Comparison of ENCODE assay signal across 30 cellular contexts in genomic region chr1:111351700-111352099, GRCh38.
"Had no signal": no experiment of that assay in that cellular context is flagged by ENCODE, and none has a peak within 500 bp of the region (broad histone marks: within the 10 kb centered on the region; RNA-seq: fewer than 3 reads in every experiment).

No MANE protein-coding gene starts in this region.

- H3K27ac Mint-ChIP-seq: endodermal cell; mesothelial cell of epicardium; naive thymus-derived CD8-positive, alpha-beta T cell had no signal

- H3K9me3 Mint-ChIP-seq: effector memory CD8-positive, alpha-beta T cell; endodermal cell; naive thymus-derived CD8-positive, alpha-beta T cell had no signal

- H3K27me3 Mint-ChIP-seq: effector memory CD8-positive, alpha-beta T cell; naive thymus-derived CD8-positive, alpha-beta T cell had no signal

- DNase-seq: dermis blood vessel endothelial cell; dorsolateral prefrontal cortex; effector CD8-positive, alpha-beta T cell; effector memory CD8-positive, alpha-beta T cell; endodermal cell; erythroblast; esophagus squamous epithelium; foreskin fibroblast; foreskin melanocyte; gastrocnemius medialis; glutamatergic neuron; head of caudate nucleus; heart right ventricle; hypothalamus; left cardiac atrium; left lung; left ventricle myocardium superior; lower lobe of right lung; mesenchymal stem cell; mucosa of descending colon; naive B cell; naive thymus-derived CD8-positive, alpha-beta T cell had no signal

- H3K36me3 ChIP-seq: esophagus squamous epithelium, gastrocnemius medialis, heart right ventricle, left lung, lower lobe of right lung had no signal

- FAIRE-seq: colon, endometrium, islet of Langerhans, keratinocyte had no signal

- H3K9me3 ChIP-seq: esophagus squamous epithelium, gastrocnemius medialis, heart right ventricle, left lung, lower lobe of right lung, mucosa of descending colon had no signal

- H3K27me3 ChIP-seq: dorsolateral prefrontal cortex, esophagus squamous epithelium, gastrocnemius medialis, heart right ventricle, left lung had no signal

- H3K4me1 ChIP-seq: gastrocnemius medialis had no signal

- ATAC-seq: effector memory CD8-positive, alpha-beta T cell; esophagus mucosa; gastrocnemius medialis; heart right ventricle; left cardiac atrium; left lung; left ventricle myocardium superior; lower lobe of right lung; mucosa of descending colon; naive thymus-derived CD8-positive, alpha-beta T cell had no signal

- H3K27ac ChIP-seq: coronary artery, dorsolateral prefrontal cortex, epithelial cell of prostate, esophagus squamous epithelium, gastrocnemius medialis, heart right ventricle, left lung, lower lobe of right lung had no signal

- H3K36me3 Mint-ChIP-seq: mesothelial cell of epicardium, naive B cell had no signal

- H3K4me3 Mint-ChIP-seq: effector memory CD8-positive, alpha-beta T cell; endodermal cell; mesothelial cell of epicardium; naive B cell; naive thymus-derived CD8-positive, alpha-beta T cell had no signal

- H3K4me3 ChIP-seq: coronary artery, dorsolateral prefrontal cortex, esophagus squamous epithelium, gastrocnemius medialis, heart right ventricle, left lung, lower lobe of right lung, mucosa of descending colon had no signal
